1 cellular context compared by ENCODE assay signal in the genomic region with DNA sequence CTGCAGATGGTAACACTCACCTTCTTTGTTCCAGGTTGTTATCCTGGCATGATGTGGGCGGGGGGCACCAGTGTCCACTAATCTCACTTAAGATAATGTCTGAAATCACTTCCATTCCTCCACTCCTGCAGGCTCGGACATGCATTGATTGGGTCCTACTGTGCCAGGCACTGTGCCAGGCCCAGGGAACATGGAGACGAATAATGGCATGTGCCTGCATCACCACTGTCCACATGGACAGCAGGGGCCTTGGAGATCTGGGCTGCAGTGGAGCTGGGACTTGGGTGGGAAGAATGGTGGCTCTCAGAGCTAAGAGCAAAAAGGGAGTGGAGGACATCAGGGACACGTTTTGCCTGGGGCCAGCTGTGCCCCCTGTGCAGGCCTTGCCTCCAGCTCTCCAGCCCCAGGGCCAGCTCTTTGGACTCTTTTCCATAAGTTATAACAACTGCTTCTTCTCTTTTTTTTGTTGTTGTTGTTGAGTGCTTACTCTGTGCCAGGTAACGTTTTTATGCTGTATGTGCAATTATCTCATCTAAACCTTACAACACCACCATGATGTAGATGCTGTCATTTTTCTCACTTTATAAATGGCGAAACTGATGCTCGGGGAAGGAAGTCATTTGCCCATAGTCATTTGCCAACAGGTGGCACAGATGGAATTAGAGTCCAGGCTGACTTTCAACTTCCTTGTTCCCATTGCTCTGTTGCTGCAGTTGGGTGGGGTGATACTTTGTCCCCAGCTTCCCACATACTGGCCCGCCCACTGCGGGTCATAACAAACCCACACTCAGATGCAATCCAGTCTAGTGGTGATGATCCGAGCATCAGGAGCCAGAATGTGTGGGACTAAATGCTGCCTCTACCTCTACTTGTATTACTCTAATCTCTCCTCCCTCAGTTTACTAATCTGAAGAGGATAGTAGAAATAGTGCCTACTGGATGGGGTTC.
TF ChIP-seq lines count a peak whose summit lies in the region.

No MANE protein-coding gene starts in this region.

TF ChIP-seq in HEK293, 187 proteins besides CTCF, POLR2A, EP300 and RAD21:
- TF ChIP-seq SCRT1 (tag by site-specific recombination; IDR thresholded peaks at IDR 0.05; ENCODE audit: borderline replicate concordance) (no peak), EGR2 (tag by site-specific recombination; IDR thresholded peaks at IDR 0.05; ENCODE audit: low read depth) (peak; percentile 70), ZNF488 (tag by site-specific recombination; IDR thresholded peaks at IDR 0.05) (no peak), ZFHX2 (tag by site-specific recombination; conservative IDR thresholded peaks at IDR 0.05) (peak; percentile 70), ZNF600 (tag by site-specific recombination; IDR thresholded peaks at IDR 0.05) (no peak)
TF ChIP-seq in HEK293: peak in this region for 2.
